In the genomic region with DNA sequence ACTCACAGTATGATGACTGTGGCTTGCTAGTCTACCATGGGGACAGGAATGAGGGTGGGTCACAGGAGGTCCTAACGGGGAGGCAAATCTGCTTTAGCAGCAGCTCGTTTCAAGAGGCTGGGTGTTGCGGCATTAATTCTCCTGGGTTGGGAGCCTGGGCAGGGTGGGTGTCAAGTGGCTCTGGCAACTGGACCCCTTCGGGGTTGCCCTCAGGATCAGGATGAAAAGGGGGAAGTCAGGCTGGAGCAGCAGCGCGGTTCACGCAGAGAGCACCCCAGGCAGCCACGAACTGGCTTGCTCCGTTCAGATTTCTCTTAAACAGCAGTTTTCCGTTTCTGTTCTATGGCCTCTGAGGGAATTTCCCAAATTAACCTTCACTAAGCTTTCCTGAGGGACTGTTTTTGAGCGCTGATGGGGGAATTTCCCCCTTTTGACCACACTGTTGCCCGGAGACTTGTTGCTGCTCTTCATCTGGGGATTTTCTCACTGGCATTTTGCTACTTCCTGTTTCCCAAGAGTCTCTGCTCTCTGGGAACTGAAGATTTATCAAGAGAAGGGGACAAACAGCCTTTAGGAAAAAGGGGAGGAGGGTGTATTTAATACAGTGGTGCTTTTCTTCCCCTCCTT, we compare ENCODE assay signal across 8 cellular contexts. TPM values are rescaled to one million over a fixed set of nuclear protein-coding genes. Genes with fewer than 3 reads are reported as not detected.
DNase-seq lines count a peak whose midpoint lies in the region; ATAC-seq and TF ChIP-seq lines count a peak whose summit lies in the region.

No MANE protein-coding gene starts in this region.

- peak overlapping the region; percentile 7 to 97 (median 93) for H3K27ac Mint-ChIP-seq in brain

- no peak for TF ChIP-seq CTCF in brain (conservative IDR thresholded peaks at IDR 0.05)

- peak overlapping the region in 3 of 5 experiments; percentile 25 to 57 (median 53) for H3K4me3 Mint-ChIP-seq in brain

- H3K4me1 Mint-ChIP-seq in brain = peaks cover 52% of the 10 kb centered on the region

- DNase-seq in kidney glomerular epithelial cell (lab: John Stamatoyannopoulos, UW) (peak; percentile 36), HUDEP-2 (lab: John Stamatoyannopoulos, UW; ENCODE audit: unreplicated experiment in 76 of 76) (no peak), DMS153 (lab: John Stamatoyannopoulos, UW) (no peak)
- DNase-seq in stimulated activated CD4-positive, alpha-beta T cell treated with anti-CD3 and anti-CD28 coated beads, Interleukin-1b, Interleukin-23, amount 100 ng/mL, for 48 hours = peak; percentile 31

- ATAC-seq in GM18868 (IDR thresholded peaks at IDR 0.05; ENCODE audit: unreplicated experiment) = peak; percentile 70
- ATAC-seq in HG02870 (IDR thresholded peaks at IDR 0.05; ENCODE audit: unreplicated experiment) = peak; percentile 67

- TF ChIP-seq POLR2A in Raji (IDR thresholded peaks at IDR 0.05; ENCODE audit: insufficient read depth, low read depth, low read length) = 0 out of 2 replicates have a peak, but pooled peaks have one; percentile 17

- H3K27me3 Mint-ChIP-seq in brain = peaks cover 3% of the 10 kb centered on the region

- no peaks in the 10 kb centered on the region for H3K36me3 Mint-ChIP-seq in brain

- peaks cover 0 to 3% (median 0%) of the 10 kb centered on the region in 5 experiments for H3K9me3 Mint-ChIP-seq in brain

RNA-seq across cellular contexts. Expression of gene PELI1, which starts 59.9 kb away (rescaled TPM):
- polyA plus RNA-seq in brain (ENCODE audit: insufficient read depth, low read depth, low replicate concordance) = 8.3 TPM

Comparison
In these comparisons a context has a peak if more than half of its experiments do, and no peak if none do; other contexts are left out.
1. DNase-seq: peak in kidney glomerular epithelial cell (single experiment) and stimulated activated CD4-positive, alpha-beta T cell treated with anti-CD3 and anti-CD28 coated beads, Interleukin-1b, Interleukin-23, amount 100 ng/mL, for 48 hours (single experiment); none in HUDEP-2 (0 of 76) and DMS153 (single experiment).